ENCODE assay signal across 8 cellular contexts in genomic region chr2:178478442-178479274, GRCh38. TPM values are rescaled to one million over a fixed set of nuclear protein-coding genes. Genes with fewer than 3 reads are reported as not detected.
DNase-seq lines count a peak whose midpoint lies in the region; ATAC-seq lines count a peak whose summit lies in the region.

Gene FKBP7 (minus strand): TSS chr2:178478600. CDS start chr2:178478499, 101 bp downstream.

- no peaks in the 10 kb centered on the region for H3K27me3 Mint-ChIP-seq in IgD-negative memory B cell

- H3K4me3 ChIP-seq in esophagus (ENCODE audit: low read depth in 1 of 2, low read length in 2 of 2) (peak within 1 kb of the TSS; percentile 63 to 90), mucosa of stomach (ENCODE audit: low read length) (peak within 1 kb of the TSS; percentile 90)

- peak within 1 kb of the TSS; percentile 84 for H3K9ac ChIP-seq in mucosa of stomach (ENCODE audit: low read length)

- H3K27ac Mint-ChIP-seq in IgD-negative memory B cell: peak within 1 kb of the TSS; percentile 96 to 99 (median 99)

- peak; percentile 59 for DNase-seq in DMS 273 treated with DMSO at 0.1 percent for 48 hours (lab: John Stamatoyannopoulos, UW)
- DNase-seq in OCI-M2 (lab: John Stamatoyannopoulos, UW; ENCODE audit: unreplicated experiment): peak; percentile 16
- DNase-seq in activated T-cell treated with anti-CD3 and anti-CD28 coated beads, Interleukin-2, amount 50 U/mL, for 1 hour: peak; percentile 89
- peak; percentile 69 to 72 for DNase-seq in stimulated activated CD8-positive, alpha-beta memory T cell treated with anti-CD3 and anti-CD28 coated beads, Interleukin-7, amount 100 ng/mL, for 1 hour (ENCODE audit: low read depth in 2 of 2)

- H3K4me1 Mint-ChIP-seq in IgD-negative memory B cell: peaks cover 31 to 40% (median 33%) of the 10 kb centered on the region in 3 donors

- ATAC-seq in GM21515 (IDR thresholded peaks at IDR 0.05; ENCODE audit: unreplicated experiment): peak; percentile 48

- H3K36me3 Mint-ChIP-seq in IgD-negative memory B cell: no peaks in the 10 kb centered on the region

- H3K4me1 ChIP-seq in esophagus (ENCODE audit: control insufficient read depth in 2 of 2, insufficient read depth in 2 of 2, low read length in 1 of 2): peaks cover 0 to 2% of the 10 kb centered on the region in 2 donors
- H3K4me1 ChIP-seq in mucosa of stomach (ENCODE audit: control insufficient read depth, insufficient read depth, low read length): peaks cover 32% of the 10 kb centered on the region

- H3K27ac ChIP-seq in esophagus (ENCODE audit: low read depth in 2 of 2, low read length in 1 of 2): peak within 1 kb of the TSS; percentile 81 to 97

- WGBS in esophagus, 2 donors: 2% methylated on average over 56 of the region's 56 CpGs

- H3K9me3 Mint-ChIP-seq in IgD-negative memory B cell: no peaks in the 10 kb centered on the region

- no peaks in the 10 kb centered on the region for H3K9me3 ChIP-seq in esophagus (ENCODE audit: control insufficient read depth in 2 of 2, insufficient read depth in 1 of 2, low read depth in 1 of 2, low read length in 1 of 2)
- H3K9me3 ChIP-seq in mucosa of stomach (ENCODE audit: control insufficient read depth, low read length): no peaks in the 10 kb centered on the region

- H3K36me3 ChIP-seq in esophagus (ENCODE audit: control insufficient read depth in 2 of 2, insufficient read depth in 2 of 2, low read length in 1 of 2) (no peaks in the 10 kb centered on the region), mucosa of stomach (ENCODE audit: control insufficient read depth, insufficient read depth, low read length) (no peaks in the 10 kb centered on the region)

- H3K4me3 Mint-ChIP-seq in IgD-negative memory B cell: peak within 1 kb of the TSS; percentile 95 to 100 (median 98)

- H3K27me3 ChIP-seq in esophagus (ENCODE audit: control insufficient read depth in 1 of 2, insufficient read depth in 2 of 2, low read length in 2 of 2) (no peaks in the 10 kb centered on the region), mucosa of stomach (ENCODE audit: control insufficient read depth, insufficient read depth, low read length) (no peaks in the 10 kb centered on the region)

RNA-seq across cellular contexts. Expression of gene FKBP7, which starts in this region (rescaled TPM):
- 4.5 TPM for polyA plus RNA-seq in IgD-negative memory B cell
- 1 to 10 TPM; 1.5 to 2.8 TPM for polyA plus RNA-seq in esophagus

Comparison
In these comparisons a context has a peak if more than half of its experiments do, and no peak if none do; other contexts are left out.
1. Peak in every context shown above with its lines: DNase-seq, ATAC-seq, H3K4me3 ChIP-seq and H3K27ac ChIP-seq.
2. DNase-seq: peak in every context shown above with its lines; median percentile 89 in activated T-cell treated with anti-CD3 and anti-CD28 coated beads, Interleukin-2, amount 50 U/mL, for 1 hour; 70 in stimulated activated CD8-positive, alpha-beta memory T cell treated with anti-CD3 and anti-CD28 coated beads, Interleukin-7, amount 100 ng/mL, for 1 hour; 59 in DMS 273 treated with DMSO at 0.1 percent for 48 hours; 16 in OCI-M2.